ENCODE assay signal across 8 cellular contexts in genomic region chr9:15295761-15296405, GRCh38. TPM values are rescaled to one million over a fixed set of nuclear protein-coding genes. Genes with fewer than 3 reads are reported as not detected.
DNase-seq lines count a peak whose midpoint lies in the region; ATAC-seq and TF ChIP-seq lines count a peak whose summit lies in the region.

No MANE protein-coding gene starts in this region.

- DNase-seq in AG08396 (ENCODE audit: low spot score): peak; percentile 67
- no peak for DNase-seq in LNCaP clone FGC (ENCODE audit: low read depth)
- peak; percentile 80 for DNase-seq in astrocyte of the cerebellum (ENCODE audit: low read depth)
- DNase-seq in left colon: no peak
- DNase-seq in SKM-1 treated with dmso at 0.1 percent for 144 hours (lab: John Stamatoyannopoulos, UW; ENCODE audit: unreplicated experiment): no peak
- DNase-seq in stimulated activated CD4-positive, alpha-beta T cell treated with anti-CD3 and anti-CD28 coated beads, Interleukin-4, amount 100 ng/mL, for 1 hour: no peak

- peak overlapping the region; percentile 69 for H3K27ac ChIP-seq in temporal lobe (ENCODE audit: low read depth, low read length)

- in situ Hi-C loops in astrocyte of the cerebellum (cut with HindIII; ENCODE audit: low sequenced_read_pairs): no loop called here

- ATAC-seq in GM19324 (IDR thresholded peaks at IDR 0.05; ENCODE audit: low FRiP score, unreplicated experiment) (peak; percentile 35), left colon (peak; percentile 86)

- TF ChIP-seq CTCF in LNCaP clone FGC (IDR thresholded peaks at IDR 0.05; ENCODE audit: control insufficient read depth, extremely low read depth, insufficient read depth) (no peak), astrocyte of the cerebellum (IDR thresholded peaks at IDR 0.05; ENCODE audit: low read depth, low read length, missing control alignments) (no peak)

- intact Hi-C loops in left colon (cut with DNase I, micrococcal nuclease): loop anchor here in 1 of 2 donors (10.0 kb wide), 1 partner anchor 119 kb away; no protein-coding TSS in a partner anchor

- H3K4me3 ChIP-seq in LNCaP clone FGC (ENCODE audit: low read depth, low read length) (peak overlapping the region; percentile 39), astrocyte of the cerebellum (ENCODE audit: low read depth, low read length) (peak overlapping the region; percentile 36)

RNA-seq across cellular contexts. Expression of gene TTC39B, which starts 11.1 kb away (rescaled TPM):
- total RNA-seq in left colon: 10 to 100 TPM; 45.3 to 50.5 TPM
- total RNA-seq in temporal lobe: 5.4 TPM

Comparison
In these comparisons a context has a peak if more than half of its experiments do, and no peak if none do; other contexts are left out.
1. DNase-seq: peak in AG08396 (single experiment) and astrocyte of the cerebellum (single experiment); none in LNCaP clone FGC (single experiment), left colon (0 of 2), SKM-1 treated with dmso at 0.1 percent for 144 hours (single experiment) and stimulated activated CD4-positive, alpha-beta T cell treated with anti-CD3 and anti-CD28 coated beads, Interleukin-4, amount 100 ng/mL, for 1 hour (single experiment).